Comparison of ENCODE assay signal across 16 cellular contexts in the genomic region with DNA sequence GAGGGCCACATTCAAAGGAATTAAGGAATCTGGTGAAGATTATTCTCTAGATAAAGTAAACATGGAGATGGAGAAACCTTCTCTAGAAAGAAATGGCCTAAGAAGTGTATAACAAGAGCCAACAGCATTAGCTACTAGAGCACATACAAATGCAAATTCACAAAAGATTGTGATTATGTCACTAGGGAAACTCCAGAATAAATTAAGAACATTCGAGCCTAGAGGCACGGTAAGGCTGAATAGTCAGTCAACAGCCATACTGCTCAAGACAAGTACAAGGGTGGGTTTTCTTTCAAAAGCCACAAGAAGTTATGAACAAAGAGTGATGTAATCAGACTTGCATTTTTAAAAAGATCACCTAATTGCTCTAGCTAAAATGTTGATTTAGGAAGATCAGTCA. TPM values are rescaled to one million over a fixed set of nuclear protein-coding genes. Genes with fewer than 3 reads are reported as not detected.
DNase-seq lines count a peak whose midpoint lies in the region; ATAC-seq and TF ChIP-seq lines count a peak whose summit lies in the region.
"Had no signal": no experiment of that assay in that cellular context is flagged by ENCODE, and none has a peak within 500 bp of the region (broad histone marks: within the 10 kb centered on the region; RNA-seq: fewer than 3 reads in every experiment).

No MANE protein-coding gene starts in this region.

- in situ Hi-C loops in GM13977 (cut with MboI; ENCODE audit: low pct_unique_long_range_greater_than_20kb, low sequenced_read_pairs, unreplicated experiment) (no loop called here), transverse colon (cut with MboI; ENCODE audit: low pct_ligation_motif_present in 1 of 4, low pct_unique_long_range_greater_than_20kb in 1 of 4, low sequenced_read_pairs in 3 of 4) (no loop called here)

- CTCF ChIA-PET in activated CD4-positive, alpha-beta T cell treated with anti-CD3 and anti-CD28 coated beads for 36 hours (lab: Charles Lee): interaction anchor here (0.8 to 1.6 kb wide), 4 partner anchors 9 to 143 kb away, joined by 3 to 4 read pairs (median 3); no protein-coding TSS in a partner anchor
- CTCF ChIA-PET in activated CD8-positive, alpha-beta T cell treated with anti-CD3 and anti-CD28 coated beads for 36 hours (lab: Charles Lee): interaction anchor here (1.1 to 1.9 kb wide), 2 partner anchors 11 to 94 kb away, joined by 3 to 7 read pairs; no protein-coding TSS in a partner anchor

- ATAC-seq in activated CD4-positive, alpha-beta T cell treated with anti-CD3 and anti-CD28 coated beads for 36 hours: peak; percentile 65
- peak; percentile 56 for ATAC-seq in activated CD8-positive, alpha-beta T cell treated with anti-CD3 and anti-CD28 coated beads for 36 hours
- peak; percentile 84 for ATAC-seq in memory B cell (ENCODE audit: low read depth)
- no peak for ATAC-seq in GM21737 (IDR thresholded peaks at IDR 0.05; ENCODE audit: unreplicated experiment)
- ATAC-seq: left lung had no signal

- H3K27me3 ChIP-seq in transverse colon: no peaks in the 10 kb centered on the region
- H3K27me3 ChIP-seq: BLaER1 treated with 17β-estradiol and CSF1 and Interleukin-3, amounts not matched to agents 10 nM and 100 nM; left lung had no signal

- H3K27me3 Mint-ChIP-seq in activated CD4-positive, alpha-beta T cell treated with anti-CD3 and anti-CD28 coated beads for 36 hours: no peaks in the 10 kb centered on the region
- no peaks in the 10 kb centered on the region for H3K27me3 Mint-ChIP-seq in activated CD8-positive, alpha-beta T cell treated with anti-CD3 and anti-CD28 coated beads for 36 hours
- no peaks in the 10 kb centered on the region for H3K27me3 Mint-ChIP-seq in memory B cell

- intact Hi-C loops in activated CD4-positive, alpha-beta T cell treated with anti-CD3 and anti-CD28 coated beads for 36 hours (cut with DNase I, micrococcal nuclease): no loop called here
- intact Hi-C loops in activated CD8-positive, alpha-beta T cell treated with anti-CD3 and anti-CD28 coated beads for 36 hours (cut with micrococcal nuclease): no loop called here
- intact Hi-C loops in transverse colon (cut with DNase I; ENCODE audit: low total_unique reads) (no loop called here), cardiac septum (cut with DNase I) (no loop called here)

- peak overlapping the region; percentile 63 for H3K27ac Mint-ChIP-seq in activated CD4-positive, alpha-beta T cell treated with anti-CD3 and anti-CD28 coated beads for 36 hours
- peak overlapping the region; percentile 66 for H3K27ac Mint-ChIP-seq in activated CD8-positive, alpha-beta T cell treated with anti-CD3 and anti-CD28 coated beads for 36 hours
- H3K27ac Mint-ChIP-seq in memory B cell: peak overlapping the region; percentile 96

- H3K27ac ChIP-seq in transverse colon: no peak overlapping the region
- H3K27ac ChIP-seq: BLaER1 treated with 17β-estradiol and CSF1 and Interleukin-3, amounts not matched to agents 10 nM and 100 nM; left lung had no signal

- H3K4me1 ChIP-seq in transverse colon: peaks cover 0 to 15% (median 2%) of the 10 kb centered on the region in 4 donors

- no peak for TF ChIP-seq POLR2A in transverse colon (IDR thresholded peaks at IDR 0.05)

- DNase-seq in activated CD4-positive, alpha-beta T cell treated with anti-CD3 and anti-CD28 coated beads for 36 hours: no peak
- DNase-seq in activated CD4-positive, alpha-beta T cell treated with anti-CD3 and anti-CD28 coated beads for 1 hour: no peak
- peak; percentile 33 for DNase-seq in GM13977 (ENCODE audit: low spot score)
- DNase-seq in activated CD8-positive, alpha-beta T cell treated with anti-CD3 and anti-CD28 coated beads for 36 hours: no peak
- DNase-seq in memory B cell (ENCODE audit: low spot score in 2 of 2): no peak
- no peak for DNase-seq in transverse colon
- no peak for DNase-seq in cardiac septum (ENCODE audit: low spot score)
- DNase-seq: 8988T; activated CD8-positive, alpha-beta memory T cell treated with anti-CD3 and anti-CD28 coated beads, Interleukin-2, amount 50 U/mL, for 4 hours; foreskin melanocyte; left lung; NCI-H1105 treated with DMSO at 0.1 percent for 48 hours; NCI-H2171 treated with DMSO at 0.1 percent for 48 hours; small intestine had no signal

- H3K9me3 ChIP-seq in transverse colon: no peaks in the 10 kb centered on the region
- H3K9me3 ChIP-seq: BLaER1 treated with 17β-estradiol and CSF1 and Interleukin-3, amounts not matched to agents 10 nM and 100 nM; left lung had no signal

- no peak overlapping the region for H3K4me3 Mint-ChIP-seq in activated CD4-positive, alpha-beta T cell treated with anti-CD3 and anti-CD28 coated beads for 36 hours
- no peak overlapping the region for H3K4me3 Mint-ChIP-seq in activated CD8-positive, alpha-beta T cell treated with anti-CD3 and anti-CD28 coated beads for 36 hours
- H3K4me3 Mint-ChIP-seq in memory B cell: peak overlapping the region; percentile 3

- TF ChIP-seq EP300 in transverse colon (IDR thresholded peaks at IDR 0.05; ENCODE audit: low read depth): no peak

- TF ChIP-seq CTCF in GM13977 (IDR thresholded peaks at IDR 0.05; ENCODE audit: extremely low read depth, insufficient read depth, missing control alignments): no peak
- TF ChIP-seq CTCF in activated CD8-positive, alpha-beta T cell treated with anti-CD3 and anti-CD28 coated beads for 36 hours (IDR thresholded peaks at IDR 0.05): no peak
- TF ChIP-seq CTCF in transverse colon (IDR thresholded peaks at IDR 0.05): no peak

- no peaks in the 10 kb centered on the region for H3K9me3 Mint-ChIP-seq in activated CD4-positive, alpha-beta T cell treated with anti-CD3 and anti-CD28 coated beads for 36 hours (ENCODE audit: low read depth)
- no peaks in the 10 kb centered on the region for H3K9me3 Mint-ChIP-seq in activated CD8-positive, alpha-beta T cell treated with anti-CD3 and anti-CD28 coated beads for 36 hours
- H3K9me3 Mint-ChIP-seq in memory B cell: no peaks in the 10 kb centered on the region

- WGBS in transverse colon (ENCODE audit: low coverage in 1 of 2), 2 donors: 66 to 68% methylated on average over 2 of the region's 2 CpGs

- H3K4me3 ChIP-seq in transverse colon: no peak overlapping the region
- H3K4me3 ChIP-seq: BLaER1 treated with 17β-estradiol and CSF1 and Interleukin-3, amounts not matched to agents 10 nM and 100 nM; left lung had no signal

- POLR2A ChIA-PET in activated CD4-positive, alpha-beta T cell treated with anti-CD3 and anti-CD28 coated beads for 36 hours (lab: Charles Lee): no interaction called here
- POLR2A ChIA-PET in activated CD8-positive, alpha-beta T cell treated with anti-CD3 and anti-CD28 coated beads for 36 hours (lab: Charles Lee): interaction anchor here (0.7 to 1.0 kb wide), 3 partner anchors 25 to 93 kb away, joined by 3 to 4 read pairs (median 3); a partner anchor contains a TSS

- H3K36me3 ChIP-seq in transverse colon: peaks cover 0 to 73% (median 25%) of the 10 kb centered on the region in 4 donors

- H3K36me3 Mint-ChIP-seq in activated CD4-positive, alpha-beta T cell treated with anti-CD3 and anti-CD28 coated beads for 36 hours (ENCODE audit: low read depth): peaks cover 66% of the 10 kb centered on the region
- H3K36me3 Mint-ChIP-seq in activated CD8-positive, alpha-beta T cell treated with anti-CD3 and anti-CD28 coated beads for 36 hours (ENCODE audit: low read depth): peaks cover 70% of the 10 kb centered on the region
- peaks cover 37% of the 10 kb centered on the region for H3K36me3 Mint-ChIP-seq in memory B cell

- H3K4me1 Mint-ChIP-seq in activated CD4-positive, alpha-beta T cell treated with anti-CD3 and anti-CD28 coated beads for 36 hours: peaks cover 51% of the 10 kb centered on the region
- peaks cover 59% of the 10 kb centered on the region for H3K4me1 Mint-ChIP-seq in activated CD8-positive, alpha-beta T cell treated with anti-CD3 and anti-CD28 coated beads for 36 hours (ENCODE audit: low read depth)
- peaks cover 24% of the 10 kb centered on the region for H3K4me1 Mint-ChIP-seq in memory B cell

RNA-seq across cellular contexts. Expression of a gene that starts 25.4 kb away (rescaled TPM):
- 100 to 1,000 TPM; 105 to 122 TPM for total RNA-seq in activated CD4-positive, alpha-beta T cell treated with anti-CD3 and anti-CD28 coated beads for 36 hours
- 100 to 1,000 TPM; 106 to 111 TPM for total RNA-seq in activated CD8-positive, alpha-beta T cell treated with anti-CD3 and anti-CD28 coated beads for 36 hours
- 100 to 1,000 TPM in 2 of 4 donors, 10 to 100 TPM in 2; 79.4 to 121 (median 106) TPM for total RNA-seq in transverse colon
- 45.5 TPM for total RNA-seq in cardiac septum
